ENCODE assay signal across 8 cellular contexts in genomic region chr6:2908516-2908915, GRCh38. TPM values are rescaled to one million over a fixed set of nuclear protein-coding genes. Genes with fewer than 3 reads are reported as not detected.
DNase-seq lines count a peak whose midpoint lies in the region; ATAC-seq and TF ChIP-seq lines count a peak whose summit lies in the region.
"Not testable (repeated sequence)": the region's sequence is repeated elsewhere in the genome, so short reads cannot be mapped to it uniquely, and the experiment has no call there.

No MANE protein-coding gene starts in this region.

- not testable (repeated sequence) for H3K14ac ChIP-seq in mesenchymal stem cell (ENCODE audit: low read length in 2 of 2)

- H2BK12ac ChIP-seq in mesenchymal stem cell (ENCODE audit: low read length in 2 of 2) = not testable (repeated sequence)

- not testable (repeated sequence) for H3K23ac ChIP-seq in mesenchymal stem cell (ENCODE audit: low read length in 2 of 2)

- H3K27me3 ChIP-seq in Karpas-422 (ENCODE audit: low read length); SJCRH30; mesenchymal stem cell (ENCODE audit: control insufficient read depth in 1 of 2, insufficient read depth in 1 of 2, low read length in 2 of 2): not testable (repeated sequence)

- 85% methylated on average over 1 of the region's 3 CpGs for WGBS in mesenchymal stem cell

- not testable (repeated sequence) for H3K9me3 Mint-ChIP-seq in activated T-cell treated with anti-CD3 and anti-CD28 coated beads, Interleukin-2, amount 50 U/mL, for 24 hours; stimulated activated memory B cell treated with anti-CD40 and anti-IgM and Interleukin-4, amounts not matched to agents 10 μg/mL and 1 μg/mL and 100 μg/mL, for 72 hours

- not testable (repeated sequence) for H4K91ac ChIP-seq in mesenchymal stem cell (ENCODE audit: low read length)

- H4K8ac ChIP-seq in mesenchymal stem cell (ENCODE audit: low read length) = not testable (repeated sequence)

- not testable (repeated sequence) for H3K36me3 ChIP-seq in Karpas-422 (ENCODE audit: insufficient read depth, low read length); SJCRH30; mesenchymal stem cell (ENCODE audit: control insufficient read depth in 1 of 2, insufficient read depth in 2 of 2, low read depth in 1 of 2, low read length in 2 of 2)

- H2BK120ac ChIP-seq in mesenchymal stem cell (ENCODE audit: low read depth, low read length) = not testable (repeated sequence)

- not testable (repeated sequence) for H2AK5ac ChIP-seq in mesenchymal stem cell (ENCODE audit: low read length, severe bottlenecking)

- not testable (repeated sequence) for H3K4me3 ChIP-seq in Karpas-422 (ENCODE audit: low read length); SJCRH30; epithelial cell of esophagus (ENCODE audit: low read length); mesenchymal stem cell (ENCODE audit: insufficient read depth in 1 of 2, low read depth in 1 of 2, low read length in 2 of 2)

- not testable (repeated sequence) for H3K27me3 Mint-ChIP-seq in activated T-cell treated with anti-CD3 and anti-CD28 coated beads, Interleukin-2, amount 50 U/mL, for 24 hours; stimulated activated memory B cell treated with anti-CD40 and anti-IgM and Interleukin-4, amounts not matched to agents 10 μg/mL and 1 μg/mL and 100 μg/mL, for 72 hours

- H3K9ac ChIP-seq in Karpas-422 (ENCODE audit: low read length) = 0 out of 2 replicates have a peak overlapping the region, but pooled peaks have one; percentile 3
- H3K9ac ChIP-seq in mesenchymal stem cell (ENCODE audit: low read length) = not testable (repeated sequence)

- DNase-seq in DMS79 treated with DMSO at 0.1 percent for 48 hours (lab: John Stamatoyannopoulos, UW) (peak; percentile 33), NCI-H2171 treated with DMSO at 0.1 percent for 48 hours (lab: John Stamatoyannopoulos, UW) (peak; percentile 93), SJCRH30 (peak; percentile 15 to 37), epithelial cell of esophagus (ENCODE audit: low read depth) (peak; percentile 53), mesenchymal stem cell (peak; percentile 38)
- not testable (repeated sequence) for DNase-seq in Karpas-422; activated T-cell treated with anti-CD3 and anti-CD28 coated beads, Interleukin-2, amount 50 U/mL, for 24 hours

- not testable (repeated sequence) for H2BK5ac ChIP-seq in mesenchymal stem cell (ENCODE audit: low read depth, low read length, poor library complexity, severe bottlenecking)

- H3K9me2 ChIP-seq in Karpas-422 (replicated peaks; ENCODE audit: insufficient read depth, low read length) = not testable (repeated sequence)

- H3K4me2 ChIP-seq in Karpas-422 (ENCODE audit: low read depth, low read length, poor library complexity, severe bottlenecking); mesenchymal stem cell (ENCODE audit: low read length, poor library complexity, severe bottlenecking): not testable (repeated sequence)

- TF ChIP-seq CTCF in epithelial cell of esophagus (IDR thresholded peaks at IDR 0.05; ENCODE audit: insufficient read depth, low read depth, low read length, missing control alignments) = not testable (repeated sequence)

- H3K4me1 Mint-ChIP-seq in activated T-cell treated with anti-CD3 and anti-CD28 coated beads, Interleukin-2, amount 50 U/mL, for 24 hours (ENCODE audit: low read depth) = peaks cover 45% of the 10 kb centered on the region
- peaks cover 39% of the 10 kb centered on the region for H3K4me1 Mint-ChIP-seq in stimulated activated memory B cell treated with anti-CD40 and anti-IgM and Interleukin-4, amounts not matched to agents 10 μg/mL and 1 μg/mL and 100 μg/mL, for 72 hours

- H2BK15ac ChIP-seq in mesenchymal stem cell (ENCODE audit: low read depth, poor library complexity, severe bottlenecking) = not testable (repeated sequence)

- not testable (repeated sequence) for H3K4ac ChIP-seq in mesenchymal stem cell (ENCODE audit: low read depth in 1 of 2, low read length in 2 of 2)

- H3K27ac ChIP-seq in Karpas-422 (ENCODE audit: low read length) = peak overlapping the region; percentile 43
- not testable (repeated sequence) for H3K27ac ChIP-seq in SJCRH30; mesenchymal stem cell (ENCODE audit: low read length, poor library complexity, severe bottlenecking)

- H2AFZ ChIP-seq in Karpas-422 (ENCODE audit: low read length); mesenchymal stem cell (ENCODE audit: low read depth, low read length): not testable (repeated sequence)

- peak overlapping the region; percentile 23 for H3K27ac Mint-ChIP-seq in activated T-cell treated with anti-CD3 and anti-CD28 coated beads, Interleukin-2, amount 50 U/mL, for 24 hours
- H3K27ac Mint-ChIP-seq in stimulated activated memory B cell treated with anti-CD40 and anti-IgM and Interleukin-4, amounts not matched to agents 10 μg/mL and 1 μg/mL and 100 μg/mL, for 72 hours = peak overlapping the region; percentile 89

- not testable (repeated sequence) for H3K79me2 ChIP-seq in Karpas-422 (ENCODE audit: low read length)

- H3K4me3 Mint-ChIP-seq in activated T-cell treated with anti-CD3 and anti-CD28 coated beads, Interleukin-2, amount 50 U/mL, for 24 hours; stimulated activated memory B cell treated with anti-CD40 and anti-IgM and Interleukin-4, amounts not matched to agents 10 μg/mL and 1 μg/mL and 100 μg/mL, for 72 hours: not testable (repeated sequence)

- not testable (repeated sequence) for H3K36me3 Mint-ChIP-seq in activated T-cell treated with anti-CD3 and anti-CD28 coated beads, Interleukin-2, amount 50 U/mL, for 24 hours (ENCODE audit: low read depth); stimulated activated memory B cell treated with anti-CD40 and anti-IgM and Interleukin-4, amounts not matched to agents 10 μg/mL and 1 μg/mL and 100 μg/mL, for 72 hours

- not testable (repeated sequence) for H3K18ac ChIP-seq in mesenchymal stem cell (ENCODE audit: low read depth in 1 of 2, low read length in 2 of 2)

- not testable (repeated sequence) for H4K20me1 ChIP-seq in Karpas-422 (ENCODE audit: insufficient read depth, low read depth, low read length)

- not testable (repeated sequence) for H3K9me3 ChIP-seq in Karpas-422 (ENCODE audit: low read length); SJCRH30 (replicated peaks); mesenchymal stem cell (ENCODE audit: control insufficient read depth, low read length)

- not testable (repeated sequence) for ATAC-seq in stimulated activated memory B cell treated with anti-CD40 and anti-IgM and Interleukin-4, amounts not matched to agents 10 μg/mL and 1 μg/mL and 100 μg/mL, for 72 hours

- peaks cover 49% of the 10 kb centered on the region for H3K4me1 ChIP-seq in Karpas-422 (ENCODE audit: low read length)
- peaks cover 14% of the 10 kb centered on the region for H3K4me1 ChIP-seq in SJCRH30
- not testable (repeated sequence) for H3K4me1 ChIP-seq in mesenchymal stem cell (ENCODE audit: control insufficient read depth, insufficient read depth, low read depth, low read length)

- not testable (repeated sequence) for H3K79me1 ChIP-seq in mesenchymal stem cell (replicated peaks; ENCODE audit: low read length, poor library complexity, severe bottlenecking)

RNA-seq across cellular contexts. Expression of gene SERPINB9, which starts 5.4 kb away (rescaled TPM):
- 55.6 and 107 TPM in 2 replicates for total RNA-seq in Karpas-422 (2014; rRNA removed; shearing (Covaris generic); ENCODE audit: low replicate concordance)
- total RNA-seq in SJCRH30 (2014; rRNA removed; shearing (Covaris generic)) = 0.81 and 0.89 TPM in 2 replicates
- polyA plus RNA-seq in mesenchymal stem cell (2013, experiment 1 of 2) = 11.1 TPM
- polyA plus RNA-seq in mesenchymal stem cell (2013, experiment 2 of 2) = 11.3 TPM

Comparison
In these comparisons a context has a peak if more than half of its experiments do, and no peak if none do; other contexts are left out.
1. RNA of gene SERPINB9, which starts 5.4 kb away (total RNA-seq): 55.6 to 107 TPM in Karpas-422; 0.81 to 0.89 TPM in SJCRH30; every median in the first group is over 10 times any median in the second.